Comparison of ENCODE assay signal across 11 cellular contexts in genomic region chr3:52983828-52984227, GRCh38.
DNase-seq lines count a peak whose midpoint lies in the region; ATAC-seq, FAIRE-seq and TF ChIP-seq lines count a peak whose summit lies in the region.
"Had no signal": no experiment of that assay in that cellular context is flagged by ENCODE, and none has a peak within 500 bp of the region (broad histone marks: within the 10 kb centered on the region; RNA-seq: fewer than 3 reads in every experiment).

No MANE protein-coding gene starts in this region.

- POLR2A ChIA-PET in HepG2 (lab: Yijun Ruan, JAX): no interaction called here

- H3K9ac ChIP-seq in mammary epithelial cell (ENCODE audit: insufficient read depth, low read length) (no peak overlapping the region), HepG2 (ENCODE audit: insufficient read depth, low read depth, low read length) (no peak overlapping the region)

- H3K9me2 ChIP-seq in hepatocyte (replicated peaks; ENCODE audit: insufficient read depth): no peaks in the 10 kb centered on the region

- intact Hi-C loops in left ventricle myocardium superior (cut with micrococcal nuclease): no loop called here
- intact Hi-C loops in Right ventricle myocardium inferior (cut with DNase I): no loop called here
- intact Hi-C loops in mammary epithelial cell (cut with micrococcal nuclease): no loop called here
- intact Hi-C loops in HepG2 (cut with micrococcal nuclease; ENCODE audit: unreplicated experiment): no loop called here

- no peaks in the 10 kb centered on the region for H4K20me1 ChIP-seq in hepatocyte (ENCODE audit: insufficient read depth, poor library complexity, severe bottlenecking)
- H4K20me1 ChIP-seq in mammary epithelial cell (ENCODE audit: insufficient read depth, low read length): no peaks in the 10 kb centered on the region
- no peaks in the 10 kb centered on the region for H4K20me1 ChIP-seq in HepG2 (ENCODE audit: insufficient read depth, low read length)

- ATAC-seq in left ventricle myocardium superior: peak; percentile 23
- no peak for ATAC-seq in Right ventricle myocardium inferior
- peak; percentile 23 for ATAC-seq in HG03135 (IDR thresholded peaks at IDR 0.05; ENCODE audit: unreplicated experiment)
- no peak for ATAC-seq in HepG2

- in situ Hi-C loops in mammary epithelial cell (cut with MboI; ENCODE audit: low sequenced_read_pairs in 2 of 2): no loop called here
- in situ Hi-C loops in HepG2 (cut with HindIII; ENCODE audit: extremely low pct_ligation_motif_present, low pct_unique_long_range_greater_than_20kb): no loop called here

- dilution Hi-C loops in mammary epithelial cell (cut with HindIII; ENCODE audit: low sequenced_read_pairs): no loop called here

- peak overlapping the region; percentile 68 for H3K4me3 Mint-ChIP-seq in activated naive CD8-positive, alpha-beta T cell treated with anti-CD3 and anti-CD28 coated beads for 36 hours

- H3K27ac ChIP-seq in hepatocyte (no peak overlapping the region), mammary epithelial cell (ENCODE audit: insufficient read depth, low read depth, low read length) (no peak overlapping the region), HepG2 (ENCODE audit: extremely low read length, insufficient read depth, low read length) (no peak overlapping the region)
- H3K27ac ChIP-seq: thyroid gland had no signal

- TF ChIP-seq RAD21 in HepG2 (CRISPR knock-in tag; IDR thresholded peaks at IDR 0.05): no peak

- H3K36me3 ChIP-seq in hepatocyte (replicated peaks; ENCODE audit: insufficient read depth, low read depth) (no peaks in the 10 kb centered on the region), mammary epithelial cell (ENCODE audit: insufficient read depth, low read length) (no peaks in the 10 kb centered on the region), HepG2 (replicated peaks in 1 of 2; ENCODE audit: control insufficient read depth in 1 of 2, insufficient read depth in 2 of 2, low read length in 2 of 2) (no peaks in the 10 kb centered on the region)
- H3K36me3 ChIP-seq: thyroid gland had no signal

- TF ChIP-seq EP300 in HepG2 (IDR thresholded peaks at IDR 0.05; ENCODE audit: low read depth in 2 of 2, low read length in 2 of 2) (no peak), HepG2 (CRISPR knock-in tag; IDR thresholded peaks at IDR 0.05; ENCODE audit: borderline replicate concordance) (no peak)

- TF ChIP-seq CTCF in hepatocyte (IDR thresholded peaks at IDR 0.05; ENCODE audit: poor library complexity) (no peak), mammary epithelial cell (conservative IDR thresholded peaks at IDR 0.05 in 1 of 2, IDR thresholded peaks at IDR 0.05 in 1 of 2; ENCODE audit: extremely low read depth in 1 of 2, insufficient read depth in 1 of 2, low read depth in 1 of 2, low read length in 2 of 2) (no peak), HepG2 (CRISPR knock-in tag; IDR thresholded peaks at IDR 0.05) (no peak)

- CTCF ChIA-PET in mammary epithelial cell (lab: Charles Lee; ENCODE audit: low non-redundant PET): no interaction called here
- CTCF ChIA-PET in HepG2 (lab: Yijun Ruan, JAX; ENCODE audit: low intra/inter-chr PET ratio, low total read pairs): no interaction called here

- BruUV-seq in mammary epithelial cell (replicated peaks; lab: Mats Ljungman, UMichigan): no TSS peak
- BruUV-seq in HepG2 (replicated peaks; lab: Mats Ljungman, UMichigan): no TSS peak

- TF ChIP-seq POLR2A in HepG2 (IDR thresholded peaks at IDR 0.05; ENCODE audit: insufficient read depth in 1 of 2, low read depth in 2 of 2, low read length in 2 of 2): no peak

- DNase-seq in left ventricle myocardium superior (no peak), Right ventricle myocardium inferior (ENCODE audit: missing footprints) (no peak), hepatocyte (ENCODE audit: low spot score) (no peak), mammary epithelial cell (no peak), HepG2 (ENCODE audit: low spot score) (no peak), NCI-H128 (lab: John Stamatoyannopoulos, UW; ENCODE audit: unreplicated experiment) (no peak)
- DNase-seq in activated naive CD8-positive, alpha-beta T cell treated with anti-CD3 and anti-CD28 coated beads for 36 hours: no peak
- DNase-seq: cerebellar nuclear complex, COR-L47, thyroid gland had no signal

- no peaks in the 10 kb centered on the region for H3K4me1 ChIP-seq in hepatocyte (ENCODE audit: insufficient read depth)
- H3K4me1 ChIP-seq in mammary epithelial cell (ENCODE audit: insufficient read depth, low read length): no peaks in the 10 kb centered on the region
- peaks cover 13% of the 10 kb centered on the region for H3K4me1 ChIP-seq in HepG2 (ENCODE audit: insufficient read depth, low read length)
- H3K4me1 ChIP-seq: thyroid gland had no signal

- H3K4me3 ChIP-seq in hepatocyte (no peak overlapping the region), mammary epithelial cell (replicated peaks in 1 of 3; ENCODE audit: insufficient read depth in 1 of 3, low read depth in 2 of 3, low read length in 3 of 3) (no peak overlapping the region), HepG2 (replicated peaks in 1 of 3; ENCODE audit: insufficient read depth in 1 of 3, low read depth in 2 of 3, low read length in 3 of 3) (no peak overlapping the region)
- H3K4me3 ChIP-seq: thyroid gland had no signal

- H3K27me3 Mint-ChIP-seq in activated naive CD8-positive, alpha-beta T cell treated with anti-CD3 and anti-CD28 coated beads for 36 hours: no peaks in the 10 kb centered on the region

- H3K27me3 ChIP-seq in hepatocyte (no peaks in the 10 kb centered on the region), mammary epithelial cell (ENCODE audit: insufficient read depth, low read length) (no peaks in the 10 kb centered on the region), HepG2 (ENCODE audit: control insufficient read depth in 1 of 2, insufficient read depth in 2 of 2, low read length in 2 of 2) (no peaks in the 10 kb centered on the region)
- H3K27me3 ChIP-seq: thyroid gland had no signal

- H3K9me3 ChIP-seq in hepatocyte (ENCODE audit: low read depth): no peaks in the 10 kb centered on the region
- no peaks in the 10 kb centered on the region for H3K9me3 ChIP-seq in mammary epithelial cell (replicated peaks; ENCODE audit: insufficient read depth, low read length)
- no peaks in the 10 kb centered on the region for H3K9me3 ChIP-seq in HepG2 (ENCODE audit: low read length)
- H3K9me3 ChIP-seq: thyroid gland had no signal

- H3K9me3 Mint-ChIP-seq in activated naive CD8-positive, alpha-beta T cell treated with anti-CD3 and anti-CD28 coated beads for 36 hours: peaks cover 2% of the 10 kb centered on the region

- no peak overlapping the region for H2AFZ ChIP-seq in hepatocyte
- H2AFZ ChIP-seq in mammary epithelial cell (ENCODE audit: low read depth, low read length): no peak overlapping the region
- no peak overlapping the region for H2AFZ ChIP-seq in HepG2 (ENCODE audit: low read length)

- FAIRE-seq in HepG2 (lab: Jason Lieb, UNC): no peak

- H3K79me2 ChIP-seq in hepatocyte: peaks cover 6% of the 10 kb centered on the region
- H3K79me2 ChIP-seq in mammary epithelial cell (ENCODE audit: insufficient read depth, low read length): peaks cover 21% of the 10 kb centered on the region
- H3K79me2 ChIP-seq in HepG2 (ENCODE audit: insufficient read depth, low read length): peaks cover 3% of the 10 kb centered on the region

- H3K4me2 ChIP-seq in hepatocyte (no peak overlapping the region), mammary epithelial cell (ENCODE audit: insufficient read depth, low read depth, low read length) (no peak overlapping the region), HepG2 (ENCODE audit: low read depth, low read length) (no peak overlapping the region)

- peaks cover 44% of the 10 kb centered on the region for H3K4me1 Mint-ChIP-seq in activated naive CD8-positive, alpha-beta T cell treated with anti-CD3 and anti-CD28 coated beads for 36 hours

- peaks cover 18% of the 10 kb centered on the region for H3K36me3 Mint-ChIP-seq in activated naive CD8-positive, alpha-beta T cell treated with anti-CD3 and anti-CD28 coated beads for 36 hours

- peak overlapping the region; percentile 95 for H3K27ac Mint-ChIP-seq in activated naive CD8-positive, alpha-beta T cell treated with anti-CD3 and anti-CD28 coated beads for 36 hours

TF ChIP-seq in HepG2, 621 proteins besides CTCF, POLR2A, EP300 and RAD21:
- TF ChIP-seq EZH2 (conservative IDR thresholded peaks at IDR 0.05; ENCODE audit: low read depth, low read length) (no peak), ZNF431 (CRISPR knock-in tag; IDR thresholded peaks at IDR 0.05; ENCODE audit: borderline replicate concordance, low read depth) (no peak), ZNF24 (IDR thresholded peaks at IDR 0.05) (no peak), SOX6 (IDR thresholded peaks at IDR 0.05) (no peak), SOX6 (CRISPR knock-in tag; IDR thresholded peaks at IDR 0.05) (no peak), KDM3A (CRISPR knock-in tag; IDR thresholded peaks at IDR 0.05; ENCODE audit: low read depth) (no peak), RARG (CRISPR knock-in tag; IDR thresholded peaks at IDR 0.05; ENCODE audit: low read depth) (no peak)
TF ChIP-seq in HepG2: peak in this region for 0.

Comparison
In these comparisons a context has a peak if more than half of its experiments do, and no peak if none do; other contexts are left out.
1. ATAC-seq: peak in left ventricle myocardium superior (single experiment) and HG03135 (single experiment); none in Right ventricle myocardium inferior (single experiment) and HepG2 (single experiment).